17 cellular contexts compared by ENCODE assay signal in the genomic region with DNA sequence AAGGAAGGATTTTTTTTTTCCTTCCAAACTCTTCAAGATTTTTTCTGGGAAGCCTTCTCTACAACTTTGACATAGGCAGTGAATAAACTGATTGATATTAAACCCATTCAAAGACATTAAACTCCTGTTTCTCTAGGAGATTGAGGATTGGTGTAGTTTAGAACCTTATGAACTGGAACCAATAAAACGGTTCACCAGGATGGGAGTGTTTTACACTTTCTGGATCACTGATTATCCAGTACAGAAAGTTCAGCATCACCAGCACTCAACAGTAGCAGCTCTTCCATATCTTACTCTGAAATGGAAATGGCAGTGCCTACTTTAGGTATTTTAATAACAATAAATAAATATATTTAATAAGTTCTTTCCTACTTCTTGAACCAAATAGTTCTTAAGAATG.
A peak's percentile ranks its signal among the peaks of the same experiment; 100 is the strongest.
DNase-seq lines count a peak whose midpoint lies in the region; FAIRE-seq and TF ChIP-seq lines count a peak whose summit lies in the region.
"Had no signal": no experiment of that assay in that cellular context is flagged by ENCODE, and none has a peak within 500 bp of the region (broad histone marks: within the 10 kb centered on the region; RNA-seq: fewer than 3 reads in every experiment).

No MANE protein-coding gene starts in this region.

- TF ChIP-seq CTCF in epithelial cell of proximal tubule (conservative IDR thresholded peaks at IDR 0.05; ENCODE audit: low read depth, low read length), result no peak

- no peak for DNase-seq in RCC 7860 (ENCODE audit: low spot score)
- DNase-seq in epithelial cell of proximal tubule (ENCODE audit: low read depth), result peak; percentile 43
- DNase-seq in left kidney (ENCODE audit: low read depth, low spot score), result peak; percentile 77
- no peak for DNase-seq in DMS 273 (lab: John Stamatoyannopoulos, UW; ENCODE audit: unreplicated experiment)
- DNase-seq in stimulated activated CD4-positive, alpha-beta T cell treated with anti-CD3 and anti-CD28 coated beads, Interleukin-1b, Interleukin-23, amount 100 ng/mL, for 48 hours, result no peak
- no peak for DNase-seq in EL
- DNase-seq: C1 segment of cervical spinal cord; CD4-positive, alpha-beta memory T cell; COR-L47; DMS 273 treated with DMSO at 0.1 percent for 48 hours; DMS79; GF-D8; GM23248; H7; HCEC 1CT had no signal

- peak; percentile 78 for FAIRE-seq in RCC 7860 (lab: Jason Lieb, UNC)
- FAIRE-seq: GM12891, H1 had no signal

- H3K4me3 ChIP-seq in epithelial cell of proximal tubule (ENCODE audit: low read depth, low read length), result no peak overlapping the region
- H3K4me3 ChIP-seq: GM23248 had no signal

Comparison
In these comparisons a context has a peak if more than half of its experiments do, and no peak if none do; other contexts are left out.
1. DNase-seq: peak in epithelial cell of proximal tubule (single experiment) and left kidney (single experiment); none in RCC 7860 (single experiment), DMS 273 (single experiment), stimulated activated CD4-positive, alpha-beta T cell treated with anti-CD3 and anti-CD28 coated beads, Interleukin-1b, Interleukin-23, amount 100 ng/mL, for 48 hours (single experiment) and EL (single experiment).